25 cellular contexts compared by ENCODE assay signal in genomic region chr11:2418961-2419360, GRCh38. TPM values are rescaled to one million over a fixed set of nuclear protein-coding genes. Genes with fewer than 3 reads are reported as not detected.
"Had no signal": no experiment of that assay in that cellular context is flagged by ENCODE, and none has a peak within 500 bp of the region (broad histone marks: within the 10 kb centered on the region; RNA-seq: fewer than 3 reads in every experiment).

No MANE protein-coding gene starts in this region.

- H3K4me3 ChIP-seq: coronary artery, esophagus muscularis mucosa, gastroesophageal sphincter, heart right ventricle, pancreas, smooth muscle cell, suprapubic skin, transverse colon, upper lobe of right lung, uterus had no signal

- FAIRE-seq: pancreas had no signal

- H3K36me3 ChIP-seq: esophagus muscularis mucosa, gastroesophageal sphincter, heart right ventricle, neutrophil, pancreas, suprapubic skin, transverse colon, upper lobe of right lung, uterus had no signal

- H3K27me3 Mint-ChIP-seq: naive thymus-derived CD8-positive, alpha-beta T cell had no signal

- H3K9me3 Mint-ChIP-seq: naive thymus-derived CD8-positive, alpha-beta T cell; stimulated activated naive CD8-positive, alpha-beta T cell treated with anti-CD3 and anti-CD28 coated beads, Interleukin-15, amount 100 ng/mL, for 72 hours had no signal

- H3K9me3 ChIP-seq: esophagus muscularis mucosa, gastroesophageal sphincter, heart right ventricle, neutrophil, pancreas, suprapubic skin, transverse colon, upper lobe of right lung, uterus had no signal

- H3K36me3 Mint-ChIP-seq: naive thymus-derived CD8-positive, alpha-beta T cell had no signal

- H3K27ac ChIP-seq: coronary artery, foreskin keratinocyte, gastroesophageal sphincter, heart right ventricle, neutrophil, pancreas, suprapubic skin, upper lobe of right lung had no signal

- H3K4me1 ChIP-seq: foreskin keratinocyte, pancreas, uterus had no signal

- H3K4me3 Mint-ChIP-seq: stimulated activated naive CD8-positive, alpha-beta T cell treated with anti-CD3 and anti-CD28 coated beads, Interleukin-15, amount 100 ng/mL, for 72 hours had no signal

- H3K27ac Mint-ChIP-seq: naive thymus-derived CD8-positive, alpha-beta T cell had no signal

- H3K27me3 ChIP-seq: foreskin keratinocyte, pancreas, upper lobe of right lung, uterus had no signal

- ATAC-seq: foreskin keratinocyte had no signal

RNA-seq across cellular contexts. Expression of gene TRPM5, which starts 25.4 kb away (rescaled TPM):
- total RNA-seq: dermis blood vessel endothelial cell, endothelial cell of umbilical vein, epithelial cell of proximal tubule, esophagus muscularis mucosa, fibroblast of lung, foreskin keratinocyte, gastroesophageal sphincter, heart right ventricle, lower leg skin, lung microvascular endothelial cell, myocyte, posterior vena cava, pulmonary artery endothelial cell, sciatic nerve, smooth muscle cell, upper lobe of right lung had no signal
- polyA plus RNA-seq: endothelial cell of umbilical vein; fibroblast of lung; foreskin keratinocyte; heart right ventricle; naive thymus-derived CD8-positive, alpha-beta T cell; neural cell; smooth muscle cell had no signal

RNA-seq across cellular contexts. Expression of gene KCNQ1, which starts 25.8 kb away (rescaled TPM):
- total RNA-seq: fibroblast of lung, foreskin keratinocyte, lung microvascular endothelial cell had no signal
- polyA plus RNA-seq: fibroblast of lung, foreskin keratinocyte, neural cell had no signal
